In genomic region chr22:44119669-44120313, GRCh38 we compare ENCODE assay signal across 20 cellular contexts.
"Had no signal": no experiment of that assay in that cellular context is flagged by ENCODE, and none has a peak within 500 bp of the region (broad histone marks: within the 10 kb centered on the region; RNA-seq: fewer than 3 reads in every experiment).

No MANE protein-coding gene starts in this region.

- H3K4me1 ChIP-seq: esophagus squamous epithelium, gastroesophageal sphincter, neural progenitor cell, pancreas, right lobe of liver, stomach had no signal

- DNase-seq: effector memory CD8-positive, alpha-beta T cell; esophagus squamous epithelium; foreskin fibroblast; glutamatergic neuron; left colon; natural killer cell; occipital lobe; retina; stimulated activated CD4-positive, alpha-beta T cell treated with anti-CD3 and anti-CD28 coated beads, Interleukin-2, amount 100 ng/mL, for 24 hours; stimulated activated CD4-positive, alpha-beta T cell treated with anti-CD3 and anti-CD28 coated beads, Interleukin-4, amount 100 ng/mL, for 4 hours; stimulated activated naive CD4-positive, alpha-beta T cell; stomach; substantia nigra; trophoblast cell had no signal

- H2AFZ ChIP-seq: neural progenitor cell had no signal

- H3K27ac ChIP-seq: epithelial cell of prostate, esophagus squamous epithelium, gastroesophageal sphincter, neural progenitor cell, pancreas, psoas muscle, right lobe of liver, stomach had no signal

- H3K4me2 ChIP-seq: neural progenitor cell had no signal

- H3K4me3 ChIP-seq: esophagus squamous epithelium, gastroesophageal sphincter, neural progenitor cell, pancreas, psoas muscle, right lobe of liver, stomach had no signal

- H3K36me3 ChIP-seq: neural progenitor cell, pancreas, right lobe of liver had no signal

- H3K27me3 ChIP-seq: esophagus squamous epithelium, gastroesophageal sphincter, neural progenitor cell, pancreas, right lobe of liver, stomach had no signal

- ATAC-seq: effector memory CD8-positive, alpha-beta T cell; gastroesophageal sphincter; left colon; natural killer cell; pancreas; right lobe of liver had no signal

- H3K9ac ChIP-seq: neural progenitor cell had no signal

- H3K9me3 ChIP-seq: esophagus squamous epithelium, gastroesophageal sphincter, pancreas, psoas muscle, right lobe of liver had no signal
